1 cellular context compared by ENCODE assay signal in genomic region chr22:20604776-20605221, GRCh38.
A peak's percentile ranks its signal among the peaks of the same experiment; 100 is the strongest.
TF ChIP-seq lines count a peak whose summit lies in the region.

No MANE protein-coding gene starts in this region.

TF ChIP-seq in K562, 482 proteins besides CTCF, POLR2A, EP300 and RAD21 (continued from another document and continues in another):
- no peak for TF ChIP-seq ZNF239 (CRISPR knock-in tag; IDR thresholded peaks at IDR 0.05)
- no peak for TF ChIP-seq SAP30 (IDR thresholded peaks at IDR 0.05; ENCODE audit: borderline replicate concordance, insufficient read depth, low read depth, low read length, poor library complexity, severe bottlenecking)
- TF ChIP-seq CHAMP1 (IDR thresholded peaks at IDR 0.05), result no peak
- no peak for TF ChIP-seq PHB2 (IDR thresholded peaks at IDR 0.05; ENCODE audit: low read depth)
- no peak for TF ChIP-seq XRCC4 (IDR thresholded peaks at IDR 0.05; ENCODE audit: extremely low read depth, insufficient read depth, insufficient read length)
- no peak for TF ChIP-seq L3MBTL2 (IDR thresholded peaks at IDR 0.05)
- no peak for TF ChIP-seq RBBP5 (IDR thresholded peaks at IDR 0.05; ENCODE audit: borderline replicate concordance, insufficient read depth, low read length, poor library complexity, severe bottlenecking)
- TF ChIP-seq PKNOX1 (IDR thresholded peaks at IDR 0.05), result peak; percentile 11; the same call in 1 of the 2 replicates
- no peak for TF ChIP-seq TAF7 (tag; IDR thresholded peaks at IDR 0.05)
- no peak for TF ChIP-seq CREB3 (tag; conservative IDR thresholded peaks at IDR 0.05; ENCODE audit: low read depth)
- no peak for TF ChIP-seq POLR3A (IDR thresholded peaks at IDR 0.05; ENCODE audit: borderline replicate concordance, extremely low read depth, insufficient read depth, insufficient read length)
- no peak for TF ChIP-seq NCOA2 (IDR thresholded peaks at IDR 0.05; ENCODE audit: partially characterized antibody in 2 of 2)
- TF ChIP-seq, protein P1, sequence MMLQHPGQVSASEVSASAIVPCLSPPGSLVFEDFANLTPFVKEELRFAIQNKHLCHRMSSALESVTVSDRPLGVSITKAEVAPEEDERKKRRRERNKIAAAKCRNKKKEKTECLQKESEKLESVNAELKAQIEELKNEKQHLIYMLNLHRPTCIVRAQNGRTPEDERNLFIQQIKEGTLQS (IDR thresholded peaks at IDR 0.05), result no peak
- TF ChIP-seq, protein P1 (CRISPR knock-in tag; conservative IDR thresholded peaks at IDR 0.05), result no peak; the same call in 1 of the 2 replicates
- TF ChIP-seq ERF (CRISPR knock-in tag; IDR thresholded peaks at IDR 0.05), result no peak
- TF ChIP-seq TCF15 (CRISPR knock-in tag; IDR thresholded peaks at IDR 0.05), result no peak
- 0 out of 2 replicates have a peak, but pooled peaks have one; percentile 39 for TF ChIP-seq SRSF3 (IDR thresholded peaks at IDR 0.05; ENCODE audit: insufficient read depth, low read length)
- TF ChIP-seq CBX3 (IDR thresholded peaks at IDR 0.05; ENCODE audit: borderline replicate concordance in 1 of 2, low read length in 2 of 2), result 0 out of 3 replicates have a peak, but pooled peaks of 1 of the 2 experiments have one; percentile 58
- TF ChIP-seq EZH2 (IDR thresholded peaks at IDR 0.05; ENCODE audit: borderline replicate concordance, low read depth, low read length), result peak; percentile 95
- TF ChIP-seq LEF1 (IDR thresholded peaks at IDR 0.05), result no peak
- TF ChIP-seq NFATC3 (IDR thresholded peaks at IDR 0.05), result no peak
- TF ChIP-seq ZNF778 (CRISPR knock-in tag; IDR thresholded peaks at IDR 0.05), result no peak
- TF ChIP-seq, protein P2, sequence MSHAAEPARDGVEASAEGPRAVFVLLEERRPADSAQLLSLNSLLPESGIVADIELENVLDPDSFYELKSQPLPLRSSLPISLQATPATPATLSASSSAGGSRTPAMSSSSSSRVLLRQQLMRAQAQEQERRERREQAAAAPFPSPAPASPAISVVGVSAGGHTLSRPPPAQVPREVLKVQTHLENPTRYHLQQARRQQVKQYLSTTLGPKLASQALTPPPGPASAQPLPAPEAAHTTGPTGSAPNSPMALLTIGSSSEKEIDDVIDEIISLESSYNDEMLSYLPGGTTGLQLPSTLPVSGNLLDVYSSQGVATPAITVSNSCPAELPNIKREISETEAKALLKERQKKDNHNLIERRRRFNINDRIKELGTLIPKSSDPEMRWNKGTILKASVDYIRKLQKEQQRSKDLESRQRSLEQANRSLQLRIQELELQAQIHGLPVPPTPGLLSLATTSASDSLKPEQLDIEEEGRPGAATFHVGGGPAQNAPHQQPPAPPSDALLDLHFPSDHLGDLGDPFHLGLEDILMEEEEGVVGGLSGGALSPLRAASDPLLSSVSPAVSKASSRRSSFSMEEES (CRISPR knock-in tag; IDR thresholded peaks at IDR 0.05), result no peak
- no peak for TF ChIP-seq AFF1 (IDR thresholded peaks at IDR 0.05; ENCODE audit: low read depth in 1 of 2, partially characterized antibody in 2 of 2)
- TF ChIP-seq RBM14 (IDR thresholded peaks at IDR 0.05; ENCODE audit: borderline replicate concordance, insufficient read depth, low read depth, low read length), result no peak
- no peak for TF ChIP-seq RBM17 (IDR thresholded peaks at IDR 0.05; ENCODE audit: borderline replicate concordance, low read depth, low read length)
- TF ChIP-seq ZNF23 (CRISPR knock-in tag; IDR thresholded peaks at IDR 0.05), result no peak
- TF ChIP-seq PHTF2 (CRISPR knock-in tag; IDR thresholded peaks at IDR 0.05), result no peak
- TF ChIP-seq, protein P3, sequence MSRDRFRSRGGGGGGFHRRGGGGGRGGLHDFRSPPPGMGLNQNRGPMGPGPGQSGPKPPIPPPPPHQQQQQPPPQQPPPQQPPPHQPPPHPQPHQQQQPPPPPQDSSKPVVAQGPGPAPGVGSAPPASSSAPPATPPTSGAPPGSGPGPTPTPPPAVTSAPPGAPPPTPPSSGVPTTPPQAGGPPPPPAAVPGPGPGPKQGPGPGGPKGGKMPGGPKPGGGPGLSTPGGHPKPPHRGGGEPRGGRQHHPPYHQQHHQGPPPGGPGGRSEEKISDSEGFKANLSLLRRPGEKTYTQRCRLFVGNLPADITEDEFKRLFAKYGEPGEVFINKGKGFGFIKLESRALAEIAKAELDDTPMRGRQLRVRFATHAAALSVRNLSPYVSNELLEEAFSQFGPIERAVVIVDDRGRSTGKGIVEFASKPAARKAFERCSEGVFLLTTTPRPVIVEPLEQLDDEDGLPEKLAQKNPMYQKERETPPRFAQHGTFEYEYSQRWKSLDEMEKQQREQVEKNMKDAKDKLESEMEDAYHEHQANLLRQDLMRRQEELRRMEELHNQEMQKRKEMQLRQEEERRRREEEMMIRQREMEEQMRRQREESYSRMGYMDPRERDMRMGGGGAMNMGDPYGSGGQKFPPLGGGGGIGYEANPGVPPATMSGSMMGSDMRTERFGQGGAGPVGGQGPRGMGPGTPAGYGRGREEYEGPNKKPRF (IDR thresholded peaks at IDR 0.05; ENCODE audit: low read depth, low read length), result no peak
- no peak for TF ChIP-seq SAFB (IDR thresholded peaks at IDR 0.05; ENCODE audit: borderline replicate concordance, low read depth, low read length)
- TF ChIP-seq, protein P4, sequence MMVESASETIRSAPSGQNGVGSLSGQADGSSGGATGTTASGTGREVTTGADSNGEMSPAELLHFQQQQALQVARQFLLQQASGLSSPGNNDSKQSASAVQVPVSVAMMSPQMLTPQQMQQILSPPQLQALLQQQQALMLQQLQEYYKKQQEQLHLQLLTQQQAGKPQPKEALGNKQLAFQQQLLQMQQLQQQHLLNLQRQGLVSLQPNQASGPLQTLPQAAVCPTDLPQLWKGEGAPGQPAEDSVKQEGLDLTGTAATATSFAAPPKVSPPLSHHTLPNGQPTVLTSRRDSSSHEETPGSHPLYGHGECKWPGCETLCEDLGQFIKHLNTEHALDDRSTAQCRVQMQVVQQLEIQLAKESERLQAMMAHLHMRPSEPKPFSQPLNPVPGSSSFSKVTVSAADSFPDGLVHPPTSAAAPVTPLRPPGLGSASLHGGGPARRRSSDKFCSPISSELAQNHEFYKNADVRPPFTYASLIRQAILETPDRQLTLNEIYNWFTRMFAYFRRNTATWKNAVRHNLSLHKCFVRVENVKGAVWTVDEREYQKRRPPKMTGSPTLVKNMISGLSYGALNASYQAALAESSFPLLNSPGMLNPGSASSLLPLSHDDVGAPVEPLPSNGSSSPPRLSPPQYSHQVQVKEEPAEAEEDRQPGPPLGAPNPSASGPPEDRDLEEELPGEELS (CRISPR knock-in tag; IDR thresholded peaks at IDR 0.05; ENCODE audit: borderline replicate concordance), result no peak
- no peak for TF ChIP-seq ZBTB5 (IDR thresholded peaks at IDR 0.05)
- no peak for TF ChIP-seq FUS (optimal IDR thresholded peaks at IDR 0.05; ENCODE audit: low read depth, low read length)
- peak; percentile 9; the same call in 1 of the 2 replicates for TF ChIP-seq PHB (CRISPR knock-in tag; IDR thresholded peaks at IDR 0.05)
- TF ChIP-seq, protein P5, sequence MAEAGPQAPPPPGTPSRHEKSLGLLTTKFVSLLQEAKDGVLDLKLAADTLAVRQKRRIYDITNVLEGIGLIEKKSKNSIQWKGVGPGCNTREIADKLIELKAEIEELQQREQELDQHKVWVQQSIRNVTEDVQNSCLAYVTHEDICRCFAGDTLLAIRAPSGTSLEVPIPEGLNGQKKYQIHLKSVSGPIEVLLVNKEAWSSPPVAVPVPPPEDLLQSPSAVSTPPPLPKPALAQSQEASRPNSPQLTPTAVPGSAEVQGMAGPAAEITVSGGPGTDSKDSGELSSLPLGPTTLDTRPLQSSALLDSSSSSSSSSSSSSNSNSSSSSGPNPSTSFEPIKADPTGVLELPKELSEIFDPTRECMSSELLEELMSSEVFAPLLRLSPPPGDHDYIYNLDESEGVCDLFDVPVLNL (CRISPR knock-in tag; IDR thresholded peaks at IDR 0.05; ENCODE audit: low read depth), result no peak
- peak; percentile 18 for TF ChIP-seq HNRNPLL (IDR thresholded peaks at IDR 0.05; ENCODE audit: low read depth, low read length, poor library complexity, severe bottlenecking)
- no peak for TF ChIP-seq ETV6 (IDR thresholded peaks at IDR 0.05; ENCODE audit: borderline replicate concordance in 1 of 2, low read depth in 2 of 2, low read length in 1 of 2)
- no peak for TF ChIP-seq ETV6 (CRISPR knock-in tag; IDR thresholded peaks at IDR 0.05; ENCODE audit: borderline replicate concordance)
- TF ChIP-seq YBX1 (IDR thresholded peaks at IDR 0.05), result no peak
- TF ChIP-seq SIRT6 (IDR thresholded peaks at IDR 0.05; ENCODE audit: low read depth, low read length), result no peak
- TF ChIP-seq BACH1 (tag; IDR thresholded peaks at IDR 0.05), result no peak
- TF ChIP-seq SIN3A (IDR thresholded peaks at IDR 0.05; ENCODE audit: borderline replicate concordance in 2 of 2, control insufficient read depth in 1 of 2, low read depth in 2 of 2, low read length in 2 of 2), result 0 out of 4 replicates have a peak, but pooled peaks of 1 of the 2 experiments have one; percentile 17
- no peak for TF ChIP-seq ZNF184 (CRISPR knock-in tag; IDR thresholded peaks at IDR 0.05)
